ENCODE assay signal across 8 cellular contexts in the genomic region with DNA sequence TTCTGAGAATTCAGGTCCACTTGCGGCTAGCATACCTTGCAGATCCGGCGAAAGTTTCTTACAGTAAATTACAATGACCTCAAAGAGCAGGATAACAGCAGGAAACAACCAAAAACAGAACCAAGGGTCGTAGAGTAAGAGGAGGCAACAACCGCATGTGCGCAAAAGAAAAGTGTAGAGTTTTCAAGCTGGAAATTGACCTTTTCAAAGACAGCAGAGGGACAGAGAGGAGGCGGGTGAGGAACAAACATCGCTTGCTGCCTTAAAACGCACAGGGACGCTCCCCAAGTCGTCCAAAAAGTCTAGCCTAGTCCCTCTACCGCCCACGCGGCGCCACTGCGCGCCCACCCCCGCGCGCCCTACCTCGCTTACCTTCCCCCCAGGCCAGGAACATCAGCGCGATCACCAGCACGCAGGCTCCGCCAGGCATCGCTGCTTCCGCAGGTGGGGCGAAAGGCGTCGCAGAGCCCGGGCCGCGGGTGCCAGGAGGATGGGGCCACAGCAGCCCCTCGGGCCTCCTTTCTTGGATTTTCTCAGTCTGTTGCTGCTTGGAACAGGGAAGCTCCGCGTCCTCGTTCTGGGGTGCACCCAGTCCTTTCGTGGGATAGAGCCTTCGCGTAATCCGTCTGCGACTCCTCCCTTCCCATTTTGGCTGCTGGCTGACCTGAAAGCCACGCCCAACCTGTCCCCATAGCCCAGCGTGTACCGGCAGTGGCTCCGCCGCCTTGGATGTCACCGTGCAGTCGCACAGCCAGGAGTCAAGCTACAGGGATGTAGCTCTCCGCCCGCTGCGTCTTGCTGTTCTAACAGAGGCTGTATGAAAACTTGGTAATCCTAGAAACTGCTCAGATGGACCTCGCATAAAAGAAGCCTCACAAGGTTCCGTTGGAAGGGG. TPM values are rescaled to one million over a fixed set of nuclear protein-coding genes. Genes with fewer than 3 reads are reported as not detected.
DNase-seq lines count a peak whose midpoint lies in the region; ATAC-seq and TF ChIP-seq lines count a peak whose summit lies in the region.

A gene (minus strand): TSS at position 579 of the 895 bp plus-strand sequence. CDS start 149 bp downstream, at position 430.

- no peak within 1 kb of the TSS for H3K27ac ChIP-seq in thymus (ENCODE audit: low read depth)

- TF ChIP-seq POLR2A in erythroblast (IDR thresholded peaks at IDR 0.05; ENCODE audit: low read length), result peak; percentile 39

- peaks cover 5% of the 10 kb centered on the region for H3K9me3 Mint-ChIP-seq in neural crest cell

- peaks cover 73% of the 10 kb centered on the region for H3K27me3 Mint-ChIP-seq in neural crest cell (ENCODE audit: low read depth)

- DNase-seq in GM06990 (ENCODE audit: extremely low read depth, insufficient read length), result peak; percentile 78
- DNase-seq in NCI-H524 (lab: John Stamatoyannopoulos, UW), result peak; percentile 35 to 68
- DNase-seq in activated CD8-positive, alpha-beta memory T cell treated with anti-CD3 and anti-CD28 coated beads for 48 hours (ENCODE audit: low read depth in 2 of 3, low spot score in 2 of 3), result peak; percentile 9 to 15 (median 14)
- peak in 1 of 2 experiments; percentile 19 for DNase-seq in erythroblast (lab: John Stamatoyannopoulos, UW)
- no peak for DNase-seq in neural crest cell (ENCODE audit: low read depth, low spot score)
- no peak for DNase-seq in NK-92 (lab: John Stamatoyannopoulos, UW; ENCODE audit: unreplicated experiment)

- TF ChIP-seq CTCF in GM06990 (IDR thresholded peaks at IDR 0.05; ENCODE audit: insufficient read depth, low read length, poor library complexity, severe bottlenecking), result no peak
- peak; percentile 37 for TF ChIP-seq CTCF in neural crest cell (conservative IDR thresholded peaks at IDR 0.05)

- H3K27me3 ChIP-seq in GM06990 (replicated peaks; ENCODE audit: control insufficient read depth, insufficient read depth, low read length) (no peaks in the 10 kb centered on the region; the same call in 1 of the 2 replicates), thymus (ENCODE audit: control insufficient read depth, insufficient read depth) (peaks cover 2% of the 10 kb centered on the region)

- H3K4me3 Mint-ChIP-seq in neural crest cell, result peak within 1 kb of the TSS; percentile 84

- H3K27ac Mint-ChIP-seq in neural crest cell (ENCODE audit: unreplicated experiment), result no peak within 1 kb of the TSS

- H3K4me3 ChIP-seq in GM06990 (replicated peaks; ENCODE audit: low read depth, low read length) (peak within 1 kb of the TSS; percentile 33), thymus (ENCODE audit: low read length) (peak within 1 kb of the TSS; percentile 4)

- H3K36me3 ChIP-seq in GM06990 (ENCODE audit: control insufficient read depth, insufficient read depth, low read length) (no peaks in the 10 kb centered on the region), thymus (ENCODE audit: control insufficient read depth, insufficient read depth) (no peaks in the 10 kb centered on the region)

- no peaks in the 10 kb centered on the region for H3K9me3 ChIP-seq in thymus (ENCODE audit: control insufficient read depth)

- 1% methylated on average over 54 of the region's 54 CpGs for whole genome bisulfite sequencing in thymus

- peaks cover 11% of the 10 kb centered on the region for H3K4me1 Mint-ChIP-seq in neural crest cell

- H3K4me1 ChIP-seq in thymus (ENCODE audit: control insufficient read depth, insufficient read depth, low read length), result no peaks in the 10 kb centered on the region

- peaks cover 1% of the 10 kb centered on the region for H3K36me3 Mint-ChIP-seq in neural crest cell (ENCODE audit: low read depth)

- ATAC-seq in HG02981 (IDR thresholded peaks at IDR 0.05; ENCODE audit: unreplicated experiment), result peak; percentile 51

RNA-seq across cellular contexts. Expression of the gene that starts here (rescaled TPM):
- not detected in 2 replicates for total RNA-seq in neural crest cell
- polyA plus RNA-seq in thymus, result 0.23 TPM

Comparison
In these comparisons a context has a peak if more than half of its experiments do, and no peak if none do; other contexts are left out.
1. DNase-seq: peak in GM06990 (single experiment), NCI-H524 (2 of 2) and activated CD8-positive, alpha-beta memory T cell treated with anti-CD3 and anti-CD28 coated beads for 48 hours (3 of 3); none in neural crest cell (single experiment) and NK-92 (single experiment).